7 cellular contexts compared by ENCODE assay signal in genomic region chr12:753401-754237, GRCh38.
A peak's percentile ranks its signal among the peaks of the same experiment; 100 is the strongest.
DNase-seq lines count a peak whose midpoint lies in the region; ATAC-seq and TF ChIP-seq lines count a peak whose summit lies in the region.

No MANE protein-coding gene starts in this region.

- H3K36me3 ChIP-seq in iPS-20b (ENCODE audit: insufficient read depth, low read depth, low read length): no peaks in the 10 kb centered on the region

- in situ Hi-C loops in GM13976 (cut with MboI; ENCODE audit: low sequenced_read_pairs, unreplicated experiment): no loop called here

- H3K4me3 ChIP-seq in iPS-20b (ENCODE audit: low read length): peak overlapping the region; percentile 94
- H3K4me3 ChIP-seq in skin epidermis: peak overlapping the region; percentile 57 to 91 (median 90)

- peaks cover 6% of the 10 kb centered on the region; the same call in 1 of the 2 replicates for H3K4me1 ChIP-seq in iPS-20b (ENCODE audit: insufficient read depth, low read length)

- peak overlapping the region; percentile 77; the same call in 1 of the 2 replicates for H3K9ac ChIP-seq in iPS-20b (ENCODE audit: low read depth, low read length)

- peak; percentile 49 for DNase-seq in GM13976 (ENCODE audit: low spot score)
- peak; percentile 53 for DNase-seq in SW480 (ENCODE audit: low spot score)
- DNase-seq in astrocyte of the hippocampus (ENCODE audit: low read depth, low spot score): peak; percentile 56
- DNase-seq in NCI-H1105 treated with DMSO at 0.1 percent for 48 hours (lab: John Stamatoyannopoulos, UW): no peak

- no peak for TF ChIP-seq CTCF in GM13976 (IDR thresholded peaks at IDR 0.05; ENCODE audit: borderline replicate concordance, control extremely low read depth, extremely low read depth, insufficient read depth, missing control alignments)

- no peak overlapping the region for H3K27ac ChIP-seq in iPS-20b (ENCODE audit: low read length)
- peak overlapping the region; percentile 91 to 99 (median 98) for H3K27ac ChIP-seq in skin epidermis

- peak; percentile 11 for ATAC-seq in HG03045 (IDR thresholded peaks at IDR 0.05; ENCODE audit: unreplicated experiment)

- H3K27me3 ChIP-seq in iPS-20b (ENCODE audit: insufficient read depth, low read length): no peaks in the 10 kb centered on the region

- no peaks in the 10 kb centered on the region for H3K9me3 ChIP-seq in iPS-20b (ENCODE audit: insufficient read depth, low read depth, low read length)
